Comparison of ENCODE assay signal across 8 cellular contexts in genomic region chr16:85002643-85003042, GRCh38. TPM values are rescaled to one million over a fixed set of nuclear protein-coding genes. Genes with fewer than 3 reads are reported as not detected.
DNase-seq lines count a peak whose midpoint lies in the region; ATAC-seq and TF ChIP-seq lines count a peak whose summit lies in the region.

No MANE protein-coding gene starts in this region.

- H3K4me1 Mint-ChIP-seq in HFFc6 (ENCODE audit: low read depth) (peaks cover 91% of the 10 kb centered on the region), immature natural killer cell (peaks cover 62 to 80% of the 10 kb centered on the region in 2 donors)
- peaks cover 55% of the 10 kb centered on the region for H3K4me1 Mint-ChIP-seq in activated naive CD8-positive, alpha-beta T cell (ENCODE audit: low read depth)
- peaks cover 61% of the 10 kb centered on the region for H3K4me1 Mint-ChIP-seq in stimulated activated memory B cell treated with anti-CD40 and anti-IgM and Interleukin-4, amounts not matched to agents 10 μg/mL and 1 μg/mL and 100 μg/mL, for 72 hours

- H3K27ac ChIP-seq in neuronal stem cell (replicated peaks; ENCODE audit: low read length), result no peak overlapping the region

- no peak overlapping the region for H3K18ac ChIP-seq in neuronal stem cell (ENCODE audit: low read length)

- WGBS in neuronal stem cell (ENCODE audit: extremely low coverage in 2 of 2, insufficient read length in 2 of 2, insufficient replicate concordance in 1 of 2), 2 donors, result 100% methylated on average over 3 of the region's 12 CpGs; no CpG with 5 or more reads in 1 of the 2 donors

- no peak overlapping the region for H3K4ac ChIP-seq in neuronal stem cell (ENCODE audit: low read length)

- no peak for TF ChIP-seq CTCF in HFFc6 (IDR thresholded peaks at IDR 0.05)

- H4K8ac ChIP-seq in neuronal stem cell (ENCODE audit: low read depth, low read length), result no peak overlapping the region

- no peak overlapping the region for H3K9ac ChIP-seq in neuronal stem cell (ENCODE audit: low read depth, low read length, poor library complexity)

- H3K9me3 Mint-ChIP-seq in HFFc6 (no peaks in the 10 kb centered on the region), immature natural killer cell (no peaks in the 10 kb centered on the region)
- H3K9me3 Mint-ChIP-seq in activated naive CD8-positive, alpha-beta T cell (ENCODE audit: low read depth), result no peaks in the 10 kb centered on the region
- no peaks in the 10 kb centered on the region for H3K9me3 Mint-ChIP-seq in stimulated activated memory B cell treated with anti-CD40 and anti-IgM and Interleukin-4, amounts not matched to agents 10 μg/mL and 1 μg/mL and 100 μg/mL, for 72 hours

- H3K9me3 ChIP-seq in neuronal stem cell (replicated peaks in 1 of 2; ENCODE audit: control insufficient read depth in 2 of 2, insufficient read depth in 1 of 2, low read depth in 1 of 2, low read length in 2 of 2), result no peaks in the 10 kb centered on the region

- peak overlapping the region; percentile 60 for H3K4me3 Mint-ChIP-seq in HFFc6
- peak overlapping the region; percentile 67 for H3K4me3 Mint-ChIP-seq in activated naive CD8-positive, alpha-beta T cell
- H3K4me3 Mint-ChIP-seq in immature natural killer cell, result peak overlapping the region; percentile 36 to 64 (median 43)
- H3K4me3 Mint-ChIP-seq in stimulated activated memory B cell treated with anti-CD40 and anti-IgM and Interleukin-4, amounts not matched to agents 10 μg/mL and 1 μg/mL and 100 μg/mL, for 72 hours, result peak overlapping the region; percentile 51

- no peak overlapping the region for H2BK5ac ChIP-seq in neuronal stem cell (ENCODE audit: low read length)

- no peak overlapping the region for H3K14ac ChIP-seq in neuronal stem cell (ENCODE audit: low read length)

- peaks cover 4 to 21% of the 10 kb centered on the region in 2 donors for H3K36me3 ChIP-seq in neuronal stem cell (replicated peaks in 1 of 2; ENCODE audit: control insufficient read depth in 2 of 2, insufficient read depth in 2 of 2, low read length in 2 of 2)

- H2BK15ac ChIP-seq in neuronal stem cell (ENCODE audit: low read length), result no peak overlapping the region

- peak; percentile 65 for ATAC-seq in stimulated activated memory B cell treated with anti-CD40 and anti-IgM and Interleukin-4, amounts not matched to agents 10 μg/mL and 1 μg/mL and 100 μg/mL, for 72 hours
- ATAC-seq in GM18868 (IDR thresholded peaks at IDR 0.05; ENCODE audit: unreplicated experiment), result no peak

- H3K36me3 Mint-ChIP-seq in HFFc6 (ENCODE audit: low read depth) (peaks cover 38% of the 10 kb centered on the region), immature natural killer cell (peaks cover 0 to 8% (median 6%) of the 10 kb centered on the region in 3 donors)
- H3K36me3 Mint-ChIP-seq in activated naive CD8-positive, alpha-beta T cell, result no peaks in the 10 kb centered on the region
- peaks cover 26% of the 10 kb centered on the region for H3K36me3 Mint-ChIP-seq in stimulated activated memory B cell treated with anti-CD40 and anti-IgM and Interleukin-4, amounts not matched to agents 10 μg/mL and 1 μg/mL and 100 μg/mL, for 72 hours

- peak overlapping the region; percentile 99 for H3K27ac Mint-ChIP-seq in HFFc6
- H3K27ac Mint-ChIP-seq in activated naive CD8-positive, alpha-beta T cell, result peak overlapping the region; percentile 79
- H3K27ac Mint-ChIP-seq in immature natural killer cell, result peak overlapping the region in 4 of 6 donors; percentile 15 to 88 (median 64)
- peak overlapping the region; percentile 53 for H3K27ac Mint-ChIP-seq in stimulated activated memory B cell treated with anti-CD40 and anti-IgM and Interleukin-4, amounts not matched to agents 10 μg/mL and 1 μg/mL and 100 μg/mL, for 72 hours

- no peak overlapping the region for H2AFZ ChIP-seq in neuronal stem cell (ENCODE audit: low read length)

- H4K91ac ChIP-seq in neuronal stem cell (ENCODE audit: low read depth, low read length, poor library complexity), result no peak overlapping the region

- no peak overlapping the region for H2BK12ac ChIP-seq in neuronal stem cell (ENCODE audit: low read length)

- H2AK5ac ChIP-seq in neuronal stem cell (ENCODE audit: low read depth, low read length), result no peak overlapping the region

- H3K4me3 ChIP-seq in neuronal stem cell (ENCODE audit: low read length in 2 of 2), result no peak overlapping the region

- H2BK120ac ChIP-seq in neuronal stem cell (ENCODE audit: low read depth, low read length), result no peak overlapping the region

- no peaks in the 10 kb centered on the region; the same call in 1 of the 2 replicates for H3K27me3 Mint-ChIP-seq in HFFc6 (ENCODE audit: insufficient read depth)
- H3K27me3 Mint-ChIP-seq in activated naive CD8-positive, alpha-beta T cell, result no peaks in the 10 kb centered on the region
- peaks cover 0 to 3% (median 0%) of the 10 kb centered on the region in 3 donors for H3K27me3 Mint-ChIP-seq in immature natural killer cell (ENCODE audit: low read depth in 3 of 3)
- H3K27me3 Mint-ChIP-seq in stimulated activated memory B cell treated with anti-CD40 and anti-IgM and Interleukin-4, amounts not matched to agents 10 μg/mL and 1 μg/mL and 100 μg/mL, for 72 hours, result no peaks in the 10 kb centered on the region

- H3K4me1 ChIP-seq in neuronal stem cell (ENCODE audit: control insufficient read depth in 2 of 2, insufficient read depth in 1 of 2, low read depth in 1 of 2, low read length in 2 of 2), result peaks cover 5 to 18% of the 10 kb centered on the region in 2 donors

- H3K23ac ChIP-seq in neuronal stem cell (ENCODE audit: low read depth, low read length, poor library complexity), result no peak overlapping the region

- no peak overlapping the region for H3K4me2 ChIP-seq in neuronal stem cell (ENCODE audit: insufficient read depth, low read length, poor library complexity, severe bottlenecking)

- DNase-seq in HFFc6, result no peak
- peak; percentile 14 to 41 (median 17) for DNase-seq in immature natural killer cell
- no peak for DNase-seq in AML-193 (lab: John Stamatoyannopoulos, UW)
- no peak for DNase-seq in neuronal stem cell (ENCODE audit: low spot score)
- DNase-seq in stimulated activated naive CD4-positive, alpha-beta T cell (lab: John Stamatoyannopoulos, UW), result no peak

- peaks cover 2% of the 10 kb centered on the region for H3K79me1 ChIP-seq in neuronal stem cell (ENCODE audit: low read depth, low read length)

- H3K27me3 ChIP-seq in neuronal stem cell (ENCODE audit: control insufficient read depth in 3 of 3, insufficient read depth in 3 of 3, low read depth in 1 of 3, low read length in 3 of 3), result no peaks in the 10 kb centered on the region

RNA-seq across cellular contexts. Expression of gene ZDHHC7, which starts 8.7 kb away (rescaled TPM):
- 10 to 100 TPM; 73.9 to 90.4 (median 78.1) TPM for total RNA-seq in HFFc6 (2021; fragmentation: NEBNext Ultra II Directional; extraction: Animal tissue kit (Norgen Biotek cat#: 25700))
- polyA plus RNA-seq in immature natural killer cell, result 10 to 100 TPM; 28.2 to 46.6 (median 37.2) TPM
- 32.5 TPM for polyA plus RNA-seq in neuronal stem cell (2013, experiment 1 of 2)
- polyA plus RNA-seq in neuronal stem cell (2013, experiment 2 of 2), result 32.9 TPM

RNA-seq across cellular contexts. Expression of gene KIAA0513, which starts 25.0 kb away (rescaled TPM):
- total RNA-seq in HFFc6 (2021; fragmentation: NEBNext Ultra II Directional; extraction: Animal tissue kit (Norgen Biotek cat#: 25700)), result 10 to 100 TPM; 12.5 to 15.4 (median 13.8) TPM
- 1 to 10 TPM in 2 of 3 donors, under 1 TPM in 1; 0.11 to 8.7 (median 4.4) TPM for polyA plus RNA-seq in immature natural killer cell
- 4.4 TPM for polyA plus RNA-seq in neuronal stem cell (2013, experiment 1 of 2)
- polyA plus RNA-seq in neuronal stem cell (2013, experiment 2 of 2), result 5.5 TPM

Comparison
In these comparisons a context has a peak if more than half of its experiments do, and no peak if none do; other contexts are left out.
1. DNase-seq: peak in immature natural killer cell (3 of 3); none in HFFc6 (single experiment), AML-193 (0 of 2), neuronal stem cell (single experiment) and stimulated activated naive CD4-positive, alpha-beta T cell (0 of 6).
2. Peak in every context shown above with its lines, with median percentiles within 50 percentile points of each other: H3K27ac Mint-ChIP-seq and H3K4me3 Mint-ChIP-seq.